ENCODE assay signal across 1 cellular context in genomic region chr6:142544199-142544838, GRCh38.
TF ChIP-seq lines count a peak whose summit lies in the region.

No MANE protein-coding gene starts in this region.

TF ChIP-seq in HCT116, 20 proteins besides CTCF, POLR2A, EP300 and RAD21 (continued from another document):
- TF ChIP-seq SIN3A (IDR thresholded peaks at IDR 0.05; ENCODE audit: low read depth) (no peak), ZBTB33 (IDR thresholded peaks at IDR 0.05; ENCODE audit: extremely low read depth, insufficient replicate concordance, low read length) (no peak), EZH2 (IDR thresholded peaks at IDR 0.05) (no peak), FOSL1 (IDR thresholded peaks at IDR 0.05; ENCODE audit: low read depth) (no peak)
